ENCODE assay signal across 8 cellular contexts in genomic region chr4:7193040-7193958, GRCh38. TPM values are rescaled to one million over a fixed set of nuclear protein-coding genes. Genes with fewer than 3 reads are reported as not detected.
DNase-seq lines count a peak whose midpoint lies in the region; ATAC-seq lines count a peak whose summit lies in the region.

No MANE protein-coding gene starts in this region.

- H3K27ac Mint-ChIP-seq in activated naive CD4-positive, alpha-beta T cell treated with anti-CD3 and anti-CD28 coated beads for 36 hours: no peak overlapping the region
- H3K27ac Mint-ChIP-seq in effector memory CD8-positive, alpha-beta T cell: no peak overlapping the region

- peaks cover 1% of the 10 kb centered on the region for H3K4me1 Mint-ChIP-seq in activated naive CD4-positive, alpha-beta T cell treated with anti-CD3 and anti-CD28 coated beads for 36 hours (ENCODE audit: low read depth)
- H3K4me1 Mint-ChIP-seq in effector memory CD8-positive, alpha-beta T cell (ENCODE audit: low read depth in 2 of 2): peaks cover 0 to 4% of the 10 kb centered on the region in 2 donors

- no peaks in the 10 kb centered on the region for H3K36me3 Mint-ChIP-seq in activated naive CD4-positive, alpha-beta T cell treated with anti-CD3 and anti-CD28 coated beads for 36 hours (ENCODE audit: low read depth)
- H3K36me3 Mint-ChIP-seq in effector memory CD8-positive, alpha-beta T cell (ENCODE audit: insufficient read depth): no peaks in the 10 kb centered on the region

- no peak for ATAC-seq in effector memory CD8-positive, alpha-beta T cell (replicated peaks)
- ATAC-seq in HG03097 (IDR thresholded peaks at IDR 0.05; ENCODE audit: low FRiP score, unreplicated experiment): no peak
- no peak for ATAC-seq in GM21723 (IDR thresholded peaks at IDR 0.05; ENCODE audit: unreplicated experiment)

- H3K4me3 Mint-ChIP-seq in activated naive CD4-positive, alpha-beta T cell treated with anti-CD3 and anti-CD28 coated beads for 36 hours: peak overlapping the region; percentile 4
- peak overlapping the region; percentile 60 to 64 for H3K4me3 Mint-ChIP-seq in effector memory CD8-positive, alpha-beta T cell

- H3K4me1 ChIP-seq in muscle layer of duodenum (ENCODE audit: control insufficient read depth in 1 of 2, insufficient read depth in 2 of 2, low read length in 2 of 2) (peaks cover 0 to 28% of the 10 kb centered on the region in 2 donors), urinary bladder (ENCODE audit: insufficient read depth) (peaks cover 1% of the 10 kb centered on the region)

- H3K4me3 ChIP-seq in muscle layer of duodenum (ENCODE audit: low read depth in 1 of 2, low read length in 2 of 2) (peak overlapping the region; percentile 53 to 61), urinary bladder (ENCODE audit: low read depth, low read length) (peak overlapping the region; percentile 57)

- no peaks in the 10 kb centered on the region for H3K36me3 ChIP-seq in muscle layer of duodenum (ENCODE audit: control insufficient read depth in 1 of 2, insufficient read depth in 2 of 2, low read length in 2 of 2)
- H3K36me3 ChIP-seq in urinary bladder (ENCODE audit: insufficient read depth): no peaks in the 10 kb centered on the region

- H3K27me3 ChIP-seq in muscle layer of duodenum (ENCODE audit: low read depth, low read length): peaks cover 23% of the 10 kb centered on the region

- H3K27me3 Mint-ChIP-seq in activated naive CD4-positive, alpha-beta T cell treated with anti-CD3 and anti-CD28 coated beads for 36 hours (ENCODE audit: low read depth): peaks cover 43% of the 10 kb centered on the region
- peaks cover 64 to 91% of the 10 kb centered on the region in 2 donors for H3K27me3 Mint-ChIP-seq in effector memory CD8-positive, alpha-beta T cell

- H3K27ac ChIP-seq in muscle layer of duodenum (ENCODE audit: low read length) (no peak overlapping the region), urinary bladder (ENCODE audit: low read depth) (no peak overlapping the region)

- no peaks in the 10 kb centered on the region for H3K9me3 Mint-ChIP-seq in activated naive CD4-positive, alpha-beta T cell treated with anti-CD3 and anti-CD28 coated beads for 36 hours
- no peaks in the 10 kb centered on the region for H3K9me3 Mint-ChIP-seq in effector memory CD8-positive, alpha-beta T cell

- H3K9me3 ChIP-seq in muscle layer of duodenum (ENCODE audit: control insufficient read depth in 1 of 2, low read length in 2 of 2): no peaks in the 10 kb centered on the region

- WGBS in urinary bladder: 3% methylated on average over 60 of the region's 60 CpGs

- intact Hi-C loops in activated naive CD4-positive, alpha-beta T cell treated with anti-CD3 and anti-CD28 coated beads for 36 hours (cut with micrococcal nuclease): loop anchor here (2.0 to 5.0 kb wide), 2 partner anchors 269 to 794 kb away; no protein-coding TSS in a partner anchor

- CTCF ChIA-PET in activated naive CD4-positive, alpha-beta T cell treated with anti-CD3 and anti-CD28 coated beads for 36 hours (lab: Charles Lee): interaction anchor here (0.8 kb wide), 1 partner anchor 13 kb away, joined by 3 read pairs; no protein-coding TSS in a partner anchor

- DNase-seq in activated naive CD4-positive, alpha-beta T cell treated with anti-CD3 and anti-CD28 coated beads for 36 hours: no peak
- no peak for DNase-seq in activated naive CD4-positive, alpha-beta T cell treated with anti-CD3 and anti-CD28 coated beads, Interleukin-2, amount 50 U/mL, for 16 hours
- DNase-seq in effector memory CD8-positive, alpha-beta T cell: no peak
- no peak for DNase-seq in activated T-cell treated with anti-CD3 and anti-CD28 coated beads for 4 hours

RNA-seq across cellular contexts. Expression of gene SORCS2, which starts 1.0 kb away (rescaled TPM):
- total RNA-seq in activated naive CD4-positive, alpha-beta T cell treated with anti-CD3 and anti-CD28 coated beads for 36 hours: under 1 TPM; 0.07 to 0.15 TPM
- total RNA-seq in urinary bladder: 10.8 TPM
- polyA plus RNA-seq in urinary bladder: 5.3 TPM

Comparison
In these comparisons a context has a peak if more than half of its experiments do, and no peak if none do; other contexts are left out.
1. RNA of gene SORCS2, which starts 1.0 kb away (total RNA-seq): 10.8 TPM in urinary bladder (single experiment); 0.07 to 0.15 TPM in activated naive CD4-positive, alpha-beta T cell treated with anti-CD3 and anti-CD28 coated beads for 36 hours; every median in the first group is over 10 times any median in the second.